25 cellular contexts compared by ENCODE assay signal in genomic region chr2:180115675-180116074, GRCh38.
DNase-seq lines count a peak whose midpoint lies in the region; ATAC-seq, FAIRE-seq and TF ChIP-seq lines count a peak whose summit lies in the region.
"Had no signal": no experiment of that assay in that cellular context is flagged by ENCODE, and none has a peak within 500 bp of the region (broad histone marks: within the 10 kb centered on the region; RNA-seq: fewer than 3 reads in every experiment).

No MANE protein-coding gene starts in this region.

- no peaks in the 10 kb centered on the region for H3K27me3 ChIP-seq in astrocyte (ENCODE audit: insufficient read depth, low read length)
- H3K27me3 ChIP-seq: BLaER1 treated with 17β-estradiol and CSF1 and Interleukin-3, amounts not matched to agents 10 nM and 100 nM had no signal

- TF ChIP-seq CTCF in astrocyte (IDR thresholded peaks at IDR 0.05; ENCODE audit: insufficient read depth, low read depth, low read length) (no peak), RWPE1 (conservative IDR thresholded peaks at IDR 0.05; ENCODE audit: low read depth) (no peak)

- POLR2A ChIA-PET in RWPE1 (lab: Yijun Ruan, JAX; ENCODE audit: low non-redundant PET): no interaction called here

- ATAC-seq in HG03432 (IDR thresholded peaks at IDR 0.05; ENCODE audit: unreplicated experiment): no peak
- no peak for ATAC-seq in HG03025 (IDR thresholded peaks at IDR 0.05; ENCODE audit: low FRiP score, unreplicated experiment)
- ATAC-seq: CD8-positive, alpha-beta T cell had no signal

- no peaks in the 10 kb centered on the region for H4K20me1 ChIP-seq in astrocyte (ENCODE audit: insufficient read depth, low read length)
- H4K20me1 ChIP-seq: BLaER1 treated with 17β-estradiol and CSF1 and Interleukin-3, amounts not matched to agents 10 nM and 100 nM had no signal

- H3K27ac Mint-ChIP-seq in astrocyte (ENCODE audit: unreplicated experiment): no peak overlapping the region
- H3K27ac Mint-ChIP-seq: CD8-positive, alpha-beta T cell; H9; HFFc6; T-helper 1 cell treated with Interleukin-12 subunit alpha and Interleukin-12 subunit beta and Interleukin-4 antibody, amounts not matched to agents 30 μg/mL and 1 μg/mL, for 36 hours had no signal

- no peak for FAIRE-seq in astrocyte (lab: Jason Lieb, UNC)
- FAIRE-seq: GM19239 had no signal

- H2AFZ ChIP-seq in astrocyte (ENCODE audit: low read depth, low read length): no peak overlapping the region

- H3K9ac ChIP-seq in astrocyte (ENCODE audit: low read length): no peak overlapping the region
- H3K9ac ChIP-seq: BLaER1 treated with 17β-estradiol and CSF1 and Interleukin-3, amounts not matched to agents 10 nM and 100 nM had no signal

- no peak overlapping the region for H3K4me3 Mint-ChIP-seq in astrocyte (ENCODE audit: unreplicated experiment)
- H3K4me3 Mint-ChIP-seq: CD8-positive, alpha-beta T cell; H9; HFFc6; T-helper 1 cell treated with Interleukin-12 subunit alpha and Interleukin-12 subunit beta and Interleukin-4 antibody, amounts not matched to agents 30 μg/mL and 1 μg/mL, for 36 hours had no signal

- no peaks in the 10 kb centered on the region for H3K9me3 Mint-ChIP-seq in astrocyte (ENCODE audit: unreplicated experiment)
- H3K9me3 Mint-ChIP-seq: CD8-positive, alpha-beta T cell; H9; HFFc6; T-helper 1 cell treated with Interleukin-12 subunit alpha and Interleukin-12 subunit beta and Interleukin-4 antibody, amounts not matched to agents 30 μg/mL and 1 μg/mL, for 36 hours had no signal

- H3K79me2 ChIP-seq in astrocyte (ENCODE audit: insufficient read depth, low read length): no peaks in the 10 kb centered on the region

- peak; percentile 58 for DNase-seq in NCI-H748 (lab: John Stamatoyannopoulos, UW; ENCODE audit: unreplicated experiment)
- DNase-seq in NCI-H748 treated with DMSO at 0.1 percent for 48 hours (lab: John Stamatoyannopoulos, UW): no peak
- peak; percentile 70 for DNase-seq in astrocyte (ENCODE audit: low read depth)
- DNase-seq in fibroblast of peridontal ligament (ENCODE audit: extremely low read depth): peak; percentile 40
- no peak for DNase-seq in RWPE1 (ENCODE audit: low spot score)
- DNase-seq: 8988T; Calu3; CD8-positive, alpha-beta T cell; GF-D8; H9; HFFc6; Karpas-422; NCI-H1092; NCI-H1436; NCI-H2029 treated with DMSO at 0.1 percent for 48 hours; NCI-H2171; NCI-H345; NCI-H524; OCI-M1; SHP77 had no signal

- H3K36me3 Mint-ChIP-seq in astrocyte (ENCODE audit: low read depth, unreplicated experiment): no peaks in the 10 kb centered on the region
- H3K36me3 Mint-ChIP-seq: CD8-positive, alpha-beta T cell had no signal

- H3K4me1 Mint-ChIP-seq in astrocyte (ENCODE audit: low read depth, unreplicated experiment): no peaks in the 10 kb centered on the region

- no peak overlapping the region for H3K27ac ChIP-seq in astrocyte (ENCODE audit: low read depth, low read length)
- no peak overlapping the region for H3K27ac ChIP-seq in RWPE1
- H3K27ac ChIP-seq: BLaER1 treated with 17β-estradiol and CSF1 and Interleukin-3, amounts not matched to agents 10 nM and 100 nM had no signal

- CTCF ChIA-PET in RWPE1 (lab: Yijun Ruan, JAX): interaction anchor here (0.6 to 1.2 kb wide), 2 partner anchors 8 to 959 kb away, joined by 3 to 4 read pairs; no protein-coding TSS in a partner anchor

- no peaks in the 10 kb centered on the region for H3K27me3 Mint-ChIP-seq in astrocyte (ENCODE audit: low read depth, unreplicated experiment)

- H3K9me3 ChIP-seq in astrocyte (ENCODE audit: insufficient read depth, low read depth, low read length): no peaks in the 10 kb centered on the region
- H3K9me3 ChIP-seq: BLaER1 treated with 17β-estradiol and CSF1 and Interleukin-3, amounts not matched to agents 10 nM and 100 nM had no signal

- H3K4me3 ChIP-seq in astrocyte (ENCODE audit: insufficient read depth, low read depth, low read length): no peak overlapping the region
- H3K4me3 ChIP-seq: BLaER1 treated with 17β-estradiol and CSF1 and Interleukin-3, amounts not matched to agents 10 nM and 100 nM had no signal

- H3K36me3 ChIP-seq in astrocyte (ENCODE audit: insufficient read depth, low read length): no peaks in the 10 kb centered on the region
- H3K36me3 ChIP-seq: BLaER1 treated with 17β-estradiol and CSF1 and Interleukin-3, amounts not matched to agents 10 nM and 100 nM had no signal

- H3K4me2 ChIP-seq in astrocyte (ENCODE audit: low read length): no peak overlapping the region
- H3K4me2 ChIP-seq: BLaER1 treated with 17β-estradiol and CSF1 and Interleukin-3, amounts not matched to agents 10 nM and 100 nM had no signal

- H3K4me1 ChIP-seq in astrocyte (ENCODE audit: insufficient read depth, low read length): no peaks in the 10 kb centered on the region
- H3K4me1 ChIP-seq: BLaER1 treated with 17β-estradiol and CSF1 and Interleukin-3, amounts not matched to agents 10 nM and 100 nM had no signal

Comparison
In these comparisons a context has a peak if more than half of its experiments do, and no peak if none do; other contexts are left out.
1. DNase-seq: peak in NCI-H748 (single experiment), astrocyte (single experiment) and fibroblast of peridontal ligament (single experiment); none in NCI-H748 treated with DMSO at 0.1 percent for 48 hours (single experiment) and RWPE1 (single experiment).